Comparison of ENCODE assay signal across 21 cellular contexts in genomic region chr15:28105224-28105791, GRCh38. TPM values are rescaled to one million over a fixed set of nuclear protein-coding genes. Genes with fewer than 3 reads are reported as not detected.
DNase-seq lines count a peak whose midpoint lies in the region; ATAC-seq and TF ChIP-seq lines count a peak whose summit lies in the region.
"Had no signal": no experiment of that assay in that cellular context is flagged by ENCODE, and none has a peak within 500 bp of the region (broad histone marks: within the 10 kb centered on the region; RNA-seq: fewer than 3 reads in every experiment).

No MANE protein-coding gene starts in this region.

- H3K36me3 Mint-ChIP-seq in activated naive CD8-positive, alpha-beta T cell: no peaks in the 10 kb centered on the region
- no peaks in the 10 kb centered on the region for H3K36me3 Mint-ChIP-seq in activated naive CD8-positive, alpha-beta T cell treated with anti-CD3 and anti-CD28 coated beads for 36 hours
- no peaks in the 10 kb centered on the region for H3K36me3 Mint-ChIP-seq in T-helper 2 cell treated with Interferon-gamma antibody and Interleukin-4, amounts not matched to agents 5 μg/mL and 100 μg/mL, for 36 hours (ENCODE audit: low read depth)
- H3K36me3 Mint-ChIP-seq in naive B cell (peaks cover 6 to 18% of the 10 kb centered on the region in 2 donors), Calu3 (ENCODE audit: insufficient read depth, unreplicated experiment) (no peaks in the 10 kb centered on the region)
- peaks cover 1 to 5% of the 10 kb centered on the region in 2 donors for H3K36me3 Mint-ChIP-seq in stimulated activated naive B cell treated with anti-CD40 and anti-IgM and Interleukin-4, amounts not matched to agents 10 μg/mL and 1 μg/mL and 100 μg/mL, for 72 hours

- CTCF ChIA-PET in Calu3 (lab: Charles Lee): no interaction called here

- DNase-seq in activated naive CD8-positive, alpha-beta T cell treated with anti-CD3 and anti-CD28 coated beads for 36 hours: no peak
- no peak for DNase-seq in T-helper 2 cell treated with Interferon-gamma antibody and Interleukin-4, amounts not matched to agents 5 μg/mL and 100 μg/mL, for 36 hours (ENCODE audit: low spot score)
- no peak for DNase-seq in naive B cell
- no peak for DNase-seq in stimulated activated naive B cell treated with anti-CD40 and anti-IgM and Interleukin-4, amounts not matched to agents 10 μg/mL and 1 μg/mL and 100 μg/mL, for 72 hours
- no peak for DNase-seq in NCI-H1105 (lab: John Stamatoyannopoulos, UW)
- DNase-seq in Calu3: no peak
- DNase-seq in Kasumi-1 (lab: John Stamatoyannopoulos, UW): no peak
- DNase-seq: ACHN; activated CD4-positive, alpha-beta T cell treated with anti-CD3 and anti-CD28 coated beads for 48 hours; activated CD8-positive, alpha-beta memory T cell treated with anti-CD3 and anti-CD28 coated beads, Interleukin-2, amount 50 U/mL, for 48 hours; activated naive CD4-positive, alpha-beta T cell; body of pancreas; GF-D8; heart right ventricle; mucosa of descending colon; NCI-H1436; NCI-H524; retina had no signal

- H3K27me3 Mint-ChIP-seq in activated naive CD8-positive, alpha-beta T cell: peaks cover 7% of the 10 kb centered on the region
- H3K27me3 Mint-ChIP-seq in activated naive CD8-positive, alpha-beta T cell treated with anti-CD3 and anti-CD28 coated beads for 36 hours: peaks cover 44% of the 10 kb centered on the region
- H3K27me3 Mint-ChIP-seq in T-helper 2 cell treated with Interferon-gamma antibody and Interleukin-4, amounts not matched to agents 5 μg/mL and 100 μg/mL, for 36 hours (ENCODE audit: low read depth): peaks cover 35% of the 10 kb centered on the region
- H3K27me3 Mint-ChIP-seq in naive B cell (peaks cover 12 to 51% (median 39%) of the 10 kb centered on the region in 3 donors), Calu3 (ENCODE audit: unreplicated experiment) (peaks cover 3% of the 10 kb centered on the region)
- H3K27me3 Mint-ChIP-seq in stimulated activated naive B cell treated with anti-CD40 and anti-IgM and Interleukin-4, amounts not matched to agents 10 μg/mL and 1 μg/mL and 100 μg/mL, for 72 hours: peaks cover 40 to 41% of the 10 kb centered on the region in 2 donors

- TF ChIP-seq CTCF in Calu3 (IDR thresholded peaks at IDR 0.05; ENCODE audit: unreplicated experiment): no peak

- peak overlapping the region; percentile 72 for H3K4me3 Mint-ChIP-seq in activated naive CD8-positive, alpha-beta T cell
- H3K4me3 Mint-ChIP-seq in activated naive CD8-positive, alpha-beta T cell treated with anti-CD3 and anti-CD28 coated beads for 36 hours: no peak overlapping the region
- peak overlapping the region; percentile 53 for H3K4me3 Mint-ChIP-seq in T-helper 2 cell treated with Interferon-gamma antibody and Interleukin-4, amounts not matched to agents 5 μg/mL and 100 μg/mL, for 36 hours
- H3K4me3 Mint-ChIP-seq in naive B cell (peak overlapping the region in 5 of 8 donors; percentile 73 to 87 (median 80)), Calu3 (ENCODE audit: low read depth, unreplicated experiment) (no peak overlapping the region)
- H3K4me3 Mint-ChIP-seq in stimulated activated naive B cell treated with anti-CD40 and anti-IgM and Interleukin-4, amounts not matched to agents 10 μg/mL and 1 μg/mL and 100 μg/mL, for 72 hours: peak overlapping the region; percentile 46 to 77

- no peak for ATAC-seq in naive B cell (ENCODE audit: low read depth in 2 of 2)
- ATAC-seq in stimulated activated naive B cell treated with anti-CD40 and anti-IgM and Interleukin-4, amounts not matched to agents 10 μg/mL and 1 μg/mL and 100 μg/mL, for 72 hours (replicated peaks): no peak
- ATAC-seq: body of pancreas, heart right ventricle had no signal

- no TSS peak for BruUV-seq in Calu3 (replicated peaks; lab: Mats Ljungman, UMichigan)

- H3K9me3 Mint-ChIP-seq in activated naive CD8-positive, alpha-beta T cell (ENCODE audit: low read depth): no peaks in the 10 kb centered on the region
- H3K9me3 Mint-ChIP-seq in activated naive CD8-positive, alpha-beta T cell treated with anti-CD3 and anti-CD28 coated beads for 36 hours: no peaks in the 10 kb centered on the region
- no peaks in the 10 kb centered on the region for H3K9me3 Mint-ChIP-seq in T-helper 2 cell treated with Interferon-gamma antibody and Interleukin-4, amounts not matched to agents 5 μg/mL and 100 μg/mL, for 36 hours
- H3K9me3 Mint-ChIP-seq in naive B cell (peaks cover 0 to 2% (median 0%) of the 10 kb centered on the region in 7 donors), Calu3 (ENCODE audit: low read depth, unreplicated experiment) (no peaks in the 10 kb centered on the region)
- H3K9me3 Mint-ChIP-seq in stimulated activated naive B cell treated with anti-CD40 and anti-IgM and Interleukin-4, amounts not matched to agents 10 μg/mL and 1 μg/mL and 100 μg/mL, for 72 hours: no peaks in the 10 kb centered on the region

- peaks cover 17% of the 10 kb centered on the region for H3K4me1 Mint-ChIP-seq in activated naive CD8-positive, alpha-beta T cell (ENCODE audit: low read depth)
- H3K4me1 Mint-ChIP-seq in activated naive CD8-positive, alpha-beta T cell treated with anti-CD3 and anti-CD28 coated beads for 36 hours: peaks cover 4% of the 10 kb centered on the region
- peaks cover 9% of the 10 kb centered on the region for H3K4me1 Mint-ChIP-seq in T-helper 2 cell treated with Interferon-gamma antibody and Interleukin-4, amounts not matched to agents 5 μg/mL and 100 μg/mL, for 36 hours (ENCODE audit: low read depth)
- H3K4me1 Mint-ChIP-seq in naive B cell: peaks cover 9 to 23% (median 15%) of the 10 kb centered on the region in 3 donors
- peaks cover 13 to 14% of the 10 kb centered on the region in 2 donors for H3K4me1 Mint-ChIP-seq in stimulated activated naive B cell treated with anti-CD40 and anti-IgM and Interleukin-4, amounts not matched to agents 10 μg/mL and 1 μg/mL and 100 μg/mL, for 72 hours
- no peaks in the 10 kb centered on the region for H3K4me1 Mint-ChIP-seq in Calu3 (ENCODE audit: low read depth, unreplicated experiment)

- no peak overlapping the region for H3K27ac Mint-ChIP-seq in activated naive CD8-positive, alpha-beta T cell
- H3K27ac Mint-ChIP-seq in activated naive CD8-positive, alpha-beta T cell treated with anti-CD3 and anti-CD28 coated beads for 36 hours: no peak overlapping the region
- no peak overlapping the region for H3K27ac Mint-ChIP-seq in T-helper 2 cell treated with Interferon-gamma antibody and Interleukin-4, amounts not matched to agents 5 μg/mL and 100 μg/mL, for 36 hours
- H3K27ac Mint-ChIP-seq in naive B cell (peak overlapping the region in 1 of 6 donors; percentile 33), Calu3 (ENCODE audit: unreplicated experiment) (no peak overlapping the region)
- no peak overlapping the region for H3K27ac Mint-ChIP-seq in stimulated activated naive B cell treated with anti-CD40 and anti-IgM and Interleukin-4, amounts not matched to agents 10 μg/mL and 1 μg/mL and 100 μg/mL, for 72 hours

- intact Hi-C loops in Calu3 (cut with micrococcal nuclease; ENCODE audit: unreplicated experiment): no loop called here

RNA-seq across cellular contexts. Expression of gene OCA2, which starts 6.2 kb away (rescaled TPM):
- not detected for total RNA-seq in activated naive CD8-positive, alpha-beta T cell treated with anti-CD3 and anti-CD28 coated beads for 36 hours
- polyA plus RNA-seq in naive B cell (ENCODE audit: low read depth in 6 of 6): under 1 TPM in 2 of 6 donors, not detected in 4; 0.09 to 0.23 TPM
- total RNA-seq in Calu3 (2022): not detected in 2 replicates
- total RNA-seq: body of pancreas, MCF 10A, Right ventricle myocardium inferior had no signal

Comparison
In these comparisons a context has a peak if more than half of its experiments do, and no peak if none do; other contexts are left out.
1. H3K4me3 Mint-ChIP-seq: peak in activated naive CD8-positive, alpha-beta T cell (single experiment), T-helper 2 cell treated with Interferon-gamma antibody and Interleukin-4, amounts not matched to agents 5 μg/mL and 100 μg/mL, for 36 hours (single experiment), naive B cell (5 of 8) and stimulated activated naive B cell treated with anti-CD40 and anti-IgM and Interleukin-4, amounts not matched to agents 10 μg/mL and 1 μg/mL and 100 μg/mL, for 72 hours (2 of 2); none in activated naive CD8-positive, alpha-beta T cell treated with anti-CD3 and anti-CD28 coated beads for 36 hours (single experiment) and Calu3 (single experiment).